Comparison of ENCODE assay signal across 13 cellular contexts in genomic region chr7:47771301-47771989, GRCh38.
DNase-seq lines count a peak whose midpoint lies in the region; ATAC-seq and TF ChIP-seq lines count a peak whose summit lies in the region.
"Had no signal": no experiment of that assay in that cellular context is flagged by ENCODE, and none has a peak within 500 bp of the region (broad histone marks: within the 10 kb centered on the region; RNA-seq: fewer than 3 reads in every experiment).

No MANE protein-coding gene starts in this region.

- CTCF ChIA-PET in A673 (lab: Charles Lee): no interaction called here

- DNase-seq in A673 (ENCODE audit: low spot score): peak; percentile 18
- peak; percentile 87 for DNase-seq in H4 (ENCODE audit: low spot score)
- no peak for DNase-seq in astrocyte of the cerebellum (ENCODE audit: low read depth)
- DNase-seq in myocyte (ENCODE audit: low read depth): peak; percentile 75
- DNase-seq in vagina (ENCODE audit: extremely low spot score in 2 of 2): no peak
- DNase-seq in DMS153 treated with DMSO at 0.1 percent for 48 hours (lab: John Stamatoyannopoulos, UW; ENCODE audit: unreplicated experiment): no peak
- DNase-seq: activated CD4-positive, alpha-beta T cell treated with anti-CD3 and anti-CD28 coated beads for 4 hours; activated gamma-delta T cell; central memory CD4-positive, alpha-beta T cell; NCI-H1105; spleen had no signal

- intact Hi-C loops in A673 (cut with micrococcal nuclease; ENCODE audit: unreplicated experiment): no loop called here
- intact Hi-C loops in vagina (cut with DNase I): no loop called here

- no peak for ATAC-seq in HG03045 (IDR thresholded peaks at IDR 0.05; ENCODE audit: unreplicated experiment)
- ATAC-seq in GM19463 (IDR thresholded peaks at IDR 0.05; ENCODE audit: unreplicated experiment): no peak

- H3K27ac ChIP-seq in A673 (ENCODE audit: low read depth, low read length, poor library complexity, severe bottlenecking): no peak overlapping the region
- H3K27ac ChIP-seq in vagina: no peak overlapping the region
- H3K27ac ChIP-seq: spleen had no signal

- TF ChIP-seq CTCF in A673 (conservative IDR thresholded peaks at IDR 0.05; ENCODE audit: low read depth, low read length) (no peak), astrocyte of the cerebellum (IDR thresholded peaks at IDR 0.05; ENCODE audit: low read depth, low read length, missing control alignments) (peak; percentile 12), vagina (IDR thresholded peaks at IDR 0.05) (no peak)

- H3K9me3 ChIP-seq in A673 (ENCODE audit: low read depth, low read length, poor library complexity, severe bottlenecking) (no peaks in the 10 kb centered on the region), vagina (no peaks in the 10 kb centered on the region)
- H3K9me3 ChIP-seq: spleen had no signal

- H3K27me3 ChIP-seq in A673 (replicated peaks; ENCODE audit: insufficient read depth, low read depth, low read length, poor library complexity) (no peaks in the 10 kb centered on the region), vagina (no peaks in the 10 kb centered on the region)
- H3K27me3 ChIP-seq: spleen had no signal

- in situ Hi-C loops in astrocyte of the cerebellum (cut with HindIII; ENCODE audit: low sequenced_read_pairs): no loop called here

- TF ChIP-seq POLR2A in vagina (IDR thresholded peaks at IDR 0.05): no peak

- POLR2A ChIA-PET in A673 (lab: Charles Lee; ENCODE audit: low non-redundant PET): no interaction called here

- H3K4me3 ChIP-seq in A673 (ENCODE audit: low read depth, low read length, poor library complexity, severe bottlenecking) (no peak overlapping the region), astrocyte of the cerebellum (ENCODE audit: low read depth, low read length) (no peak overlapping the region), vagina (no peak overlapping the region)
- H3K4me3 ChIP-seq: spleen had no signal

- no TSS peak for BruUV-seq in A673 (replicated peaks; lab: Mats Ljungman, UMichigan)

- H3K4me1 ChIP-seq in A673 (ENCODE audit: insufficient read depth, low read length, poor library complexity, severe bottlenecking): no peaks in the 10 kb centered on the region
- no peaks in the 10 kb centered on the region for H3K4me1 ChIP-seq in vagina

- H3K36me3 ChIP-seq in A673 (ENCODE audit: insufficient read depth, low read length, poor library complexity, severe bottlenecking): no peaks in the 10 kb centered on the region
- H3K36me3 ChIP-seq in vagina: no peaks in the 10 kb centered on the region
- H3K36me3 ChIP-seq: spleen had no signal

Comparison
In these comparisons a context has a peak if more than half of its experiments do, and no peak if none do; other contexts are left out.
1. DNase-seq: peak in A673 (single experiment), H4 (single experiment) and myocyte (single experiment); none in astrocyte of the cerebellum (single experiment), vagina (0 of 2) and DMS153 treated with DMSO at 0.1 percent for 48 hours (single experiment).